1 cellular context compared by ENCODE assay signal in genomic region chr17:39244600-39245570, GRCh38.
A peak's percentile ranks its signal among the peaks of the same experiment; 100 is the strongest.
TF ChIP-seq lines count a peak whose summit lies in the region.

No MANE protein-coding gene starts in this region.

TF ChIP-seq in K562, 482 proteins besides CTCF, POLR2A, EP300 and RAD21 (continued from another document):
- no peak for TF ChIP-seq AFF1 (IDR thresholded peaks at IDR 0.05; ENCODE audit: low read depth in 1 of 2, partially characterized antibody in 2 of 2)
- TF ChIP-seq MYC (IDR thresholded peaks at IDR 0.05; ENCODE audit: low read depth, low read length) = no peak
- no peak for TF ChIP-seq MYC (CRISPR knock-in tag; IDR thresholded peaks at IDR 0.05; ENCODE audit: borderline replicate concordance, low read depth)
- TF ChIP-seq CEBPG (CRISPR knock-in tag; IDR thresholded peaks at IDR 0.05) = peak; percentile 43; the same call in 1 of the 2 replicates
- TF ChIP-seq CEBPG (tag; conservative IDR thresholded peaks at IDR 0.05 in 1 of 2, IDR thresholded peaks at IDR 0.05 in 1 of 2) = 0 out of 4 replicates have a peak, but pooled peaks of 1 of the 2 experiments have one; percentile 10
- peak; percentile 36; the same call in 1 of the 2 replicates for TF ChIP-seq DPF2 (IDR thresholded peaks at IDR 0.05)
- peak; percentile 91 for TF ChIP-seq BCOR (IDR thresholded peaks at IDR 0.05)
- 0 out of 2 replicates have a peak, but pooled peaks have one; percentile 45 for TF ChIP-seq NBN (IDR thresholded peaks at IDR 0.05; ENCODE audit: low read depth)
- TF ChIP-seq ZNF3 (CRISPR knock-in tag; IDR thresholded peaks at IDR 0.05) = no peak
- TF ChIP-seq CCNT2 (IDR thresholded peaks at IDR 0.05; ENCODE audit: borderline replicate concordance, extremely low read depth, insufficient read length, low read depth, low read length) = no peak
- TF ChIP-seq GATA2 (CRISPR knock-in tag; IDR thresholded peaks at IDR 0.05) = peak; percentile 76; the same call in 1 of the 2 replicates
